2 cellular contexts compared by ENCODE assay signal in the genomic region with DNA sequence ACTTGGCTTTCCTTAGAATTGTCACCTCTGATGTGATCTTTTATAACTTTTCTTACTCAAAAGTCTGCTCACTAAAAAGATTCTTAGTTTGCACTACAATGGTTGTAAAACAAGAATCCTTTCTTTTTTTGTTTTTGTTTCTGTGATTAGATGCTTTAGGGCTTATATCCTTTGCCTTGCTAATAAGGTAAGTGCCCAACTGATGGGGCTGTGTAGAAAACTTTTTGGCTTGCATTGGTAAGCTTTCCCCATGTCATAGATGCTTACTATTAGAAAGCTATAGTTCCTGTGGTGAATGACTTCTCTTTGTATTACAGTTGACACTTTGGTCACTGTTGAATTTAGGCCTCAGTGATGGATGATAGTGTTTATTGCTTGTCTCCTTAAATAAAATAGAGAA.
TF ChIP-seq lines count a peak whose summit lies in the region.

No MANE protein-coding gene starts in this region.

TF ChIP-seq in A549, 52 proteins besides CTCF, POLR2A, EP300 and RAD21:
- TF ChIP-seq, protein P1, sequence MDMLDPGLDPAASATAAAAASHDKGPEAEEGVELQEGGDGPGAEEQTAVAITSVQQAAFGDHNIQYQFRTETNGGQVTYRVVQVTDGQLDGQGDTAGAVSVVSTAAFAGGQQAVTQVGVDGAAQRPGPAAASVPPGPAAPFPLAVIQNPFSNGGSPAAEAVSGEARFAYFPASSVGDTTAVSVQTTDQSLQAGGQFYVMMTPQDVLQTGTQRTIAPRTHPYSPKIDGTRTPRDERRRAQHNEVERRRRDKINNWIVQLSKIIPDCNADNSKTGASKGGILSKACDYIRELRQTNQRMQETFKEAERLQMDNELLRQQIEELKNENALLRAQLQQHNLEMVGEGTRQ (IDR thresholded peaks at IDR 0.05), result no peak
- TF ChIP-seq EHMT2 (IDR thresholded peaks at IDR 0.05; ENCODE audit: low read depth) (no peak), CBX2 (IDR thresholded peaks at IDR 0.05; ENCODE audit: borderline replicate concordance, low read depth) (no peak), HOXB5 (CRISPR knock-in tag; IDR thresholded peaks at IDR 0.05) (no peak), RCOR1 (IDR thresholded peaks at IDR 0.05; ENCODE audit: low read depth, low read length) (no peak), FOSL2 (IDR thresholded peaks at IDR 0.05) (no peak), FOSL2 (CRISPR knock-in tag; IDR thresholded peaks at IDR 0.05) (no peak)

TF ChIP-seq in GM12878, 131 proteins besides CTCF, POLR2A, EP300 and RAD21:
- TF ChIP-seq CHD2 (IDR thresholded peaks at IDR 0.05; ENCODE audit: borderline replicate concordance, low read depth, low read length) (no peak), HCFC1 (IDR thresholded peaks at IDR 0.05; ENCODE audit: low read length) (no peak), RBBP5 (conservative IDR thresholded peaks at IDR 0.05) (no peak), TAF1 (IDR thresholded peaks at IDR 0.05; ENCODE audit: borderline replicate concordance, low read depth, low read length) (no peak), STAT1 (conservative IDR thresholded peaks at IDR 0.05) (no peak), ZBED1 (IDR thresholded peaks at IDR 0.05; ENCODE audit: borderline replicate concordance) (no peak), HDAC6 (IDR thresholded peaks at IDR 0.05; ENCODE audit: unreplicated experiment) (no peak), EED (IDR thresholded peaks at IDR 0.05; ENCODE audit: low read depth) (no peak), RB1 (IDR thresholded peaks at IDR 0.05; ENCODE audit: borderline replicate concordance) (no peak), SPI1 (IDR thresholded peaks at IDR 0.05; ENCODE audit: borderline replicate concordance, insufficient read depth, low read depth, low read length) (no peak), SMAD5 (IDR thresholded peaks at IDR 0.05; ENCODE audit: low read depth) (no peak), TCF12 (IDR thresholded peaks at IDR 0.05; ENCODE audit: low read depth, low read length) (no peak), KAT2A (conservative IDR thresholded peaks at IDR 0.05; ENCODE audit: control insufficient read depth, low read depth, low read length) (no peak), NR2F1 (conservative IDR thresholded peaks at IDR 0.05) (no peak), POLR2AphosphoS5 (IDR thresholded peaks at IDR 0.05; ENCODE audit: low read length) (no peak), CREM (IDR thresholded peaks at IDR 0.05; ENCODE audit: low read depth) (no peak), RELA (IDR thresholded peaks at IDR 0.05; ENCODE audit: borderline replicate concordance, partially characterized antibody) (no peak)
- TF ChIP-seq, protein P2, sequence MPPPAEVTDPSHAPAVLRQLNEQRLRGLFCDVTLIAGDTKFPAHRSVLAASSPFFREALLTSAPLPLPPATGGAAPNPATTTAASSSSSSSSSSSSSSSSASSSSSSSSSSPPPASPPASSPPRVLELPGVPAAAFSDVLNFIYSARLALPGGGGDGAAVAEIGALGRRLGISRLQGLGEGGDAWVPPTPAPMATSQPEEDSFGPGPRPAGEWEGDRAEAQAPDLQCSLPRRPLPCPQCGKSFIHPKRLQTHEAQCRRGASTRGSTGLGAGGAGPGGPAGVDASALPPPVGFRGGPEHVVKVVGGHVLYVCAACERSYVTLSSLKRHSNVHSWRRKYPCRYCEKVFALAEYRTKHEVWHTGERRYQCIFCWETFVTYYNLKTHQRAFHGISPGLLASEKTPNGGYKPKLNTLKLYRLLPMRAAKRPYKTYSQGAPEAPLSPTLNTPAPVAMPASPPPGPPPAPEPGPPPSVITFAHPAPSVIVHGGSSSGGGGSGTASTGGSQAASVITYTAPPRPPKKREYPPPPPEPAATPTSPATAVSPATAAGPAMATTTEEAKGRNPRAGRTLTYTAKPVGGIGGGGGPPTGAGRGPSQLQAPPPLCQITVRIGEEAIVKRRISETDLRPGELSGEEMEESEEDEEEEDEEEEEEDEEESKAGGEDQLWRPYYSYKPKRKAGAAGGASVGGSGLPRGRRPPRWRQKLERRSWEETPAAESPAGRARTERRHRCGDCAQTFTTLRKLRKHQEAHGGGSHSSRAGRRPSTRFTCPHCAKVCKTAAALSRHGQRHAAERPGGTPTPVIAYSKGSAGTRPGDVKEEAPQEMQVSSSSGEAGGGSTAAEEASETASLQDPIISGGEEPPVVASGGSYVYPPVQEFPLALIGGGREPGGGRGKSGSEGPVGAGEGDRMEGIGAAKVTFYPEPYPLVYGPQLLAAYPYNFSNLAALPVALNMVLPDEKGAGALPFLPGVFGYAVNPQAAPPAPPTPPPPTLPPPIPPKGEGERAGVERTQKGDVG (CRISPR knock-in tag; IDR thresholded peaks at IDR 0.05), result no peak
- TF ChIP-seq, protein P3, sequence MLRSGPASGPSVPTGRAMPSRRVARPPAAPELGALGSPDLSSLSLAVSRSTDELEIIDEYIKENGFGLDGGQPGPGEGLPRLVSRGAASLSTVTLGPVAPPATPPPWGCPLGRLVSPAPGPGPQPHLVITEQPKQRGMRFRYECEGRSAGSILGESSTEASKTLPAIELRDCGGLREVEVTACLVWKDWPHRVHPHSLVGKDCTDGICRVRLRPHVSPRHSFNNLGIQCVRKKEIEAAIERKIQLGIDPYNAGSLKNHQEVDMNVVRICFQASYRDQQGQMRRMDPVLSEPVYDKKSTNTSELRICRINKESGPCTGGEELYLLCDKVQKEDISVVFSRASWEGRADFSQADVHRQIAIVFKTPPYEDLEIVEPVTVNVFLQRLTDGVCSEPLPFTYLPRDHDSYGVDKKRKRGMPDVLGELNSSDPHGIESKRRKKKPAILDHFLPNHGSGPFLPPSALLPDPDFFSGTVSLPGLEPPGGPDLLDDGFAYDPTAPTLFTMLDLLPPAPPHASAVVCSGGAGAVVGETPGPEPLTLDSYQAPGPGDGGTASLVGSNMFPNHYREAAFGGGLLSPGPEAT (IDR thresholded peaks at IDR 0.05; ENCODE audit: low read depth), result no peak
- TF ChIP-seq, protein P4, sequence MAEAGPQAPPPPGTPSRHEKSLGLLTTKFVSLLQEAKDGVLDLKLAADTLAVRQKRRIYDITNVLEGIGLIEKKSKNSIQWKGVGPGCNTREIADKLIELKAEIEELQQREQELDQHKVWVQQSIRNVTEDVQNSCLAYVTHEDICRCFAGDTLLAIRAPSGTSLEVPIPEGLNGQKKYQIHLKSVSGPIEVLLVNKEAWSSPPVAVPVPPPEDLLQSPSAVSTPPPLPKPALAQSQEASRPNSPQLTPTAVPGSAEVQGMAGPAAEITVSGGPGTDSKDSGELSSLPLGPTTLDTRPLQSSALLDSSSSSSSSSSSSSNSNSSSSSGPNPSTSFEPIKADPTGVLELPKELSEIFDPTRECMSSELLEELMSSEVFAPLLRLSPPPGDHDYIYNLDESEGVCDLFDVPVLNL (IDR thresholded peaks at IDR 0.05; ENCODE audit: low read depth, low read length), result no peak
